14 cellular contexts compared by ENCODE assay signal in genomic region chr1:8443558-8444194, GRCh38.
DNase-seq lines count a peak whose midpoint lies in the region; ATAC-seq, FAIRE-seq and TF ChIP-seq lines count a peak whose summit lies in the region.
"Had no signal": no experiment of that assay in that cellular context is flagged by ENCODE, and none has a peak within 500 bp of the region (broad histone marks: within the 10 kb centered on the region; RNA-seq: fewer than 3 reads in every experiment).

No MANE protein-coding gene starts in this region.

- no peak for TF ChIP-seq POLR2A in gastrocnemius medialis (IDR thresholded peaks at IDR 0.05)

- no peak overlapping the region for H3K4me3 ChIP-seq in gastrocnemius medialis
- H3K4me3 ChIP-seq: heart left ventricle, right atrium auricular region had no signal

- H3K27me3 ChIP-seq in gastrocnemius medialis, result no peaks in the 10 kb centered on the region
- H3K27me3 ChIP-seq: heart left ventricle, right atrium auricular region had no signal

- intact Hi-C loops in gastrocnemius medialis (cut with DNase I; ENCODE audit: low total_unique reads), result loop anchor here (5.0 kb wide), 1 partner anchor 54 kb away; no protein-coding TSS in a partner anchor
- intact Hi-C loops in activated CD4-positive, alpha-beta T cell treated with anti-CD3 and anti-CD28 coated beads for 36 hours (cut with DNase I, micrococcal nuclease), result no loop called here

- H3K4me1 Mint-ChIP-seq in activated CD4-positive, alpha-beta T cell treated with anti-CD3 and anti-CD28 coated beads for 36 hours, result peaks cover 9% of the 10 kb centered on the region

- peak in 3 of 5 experiments; percentile 8 to 46 (median 23) for TF ChIP-seq CTCF in gastrocnemius medialis (IDR thresholded peaks at IDR 0.05 in 4 of 5, conservative IDR thresholded peaks at IDR 0.05 in 1 of 5)

- H3K9me3 ChIP-seq in gastrocnemius medialis, result no peaks in the 10 kb centered on the region
- H3K9me3 ChIP-seq: right atrium auricular region had no signal

- H3K4me3 Mint-ChIP-seq in activated CD4-positive, alpha-beta T cell treated with anti-CD3 and anti-CD28 coated beads for 36 hours, result no peak overlapping the region
- H3K4me3 Mint-ChIP-seq: T-cell had no signal

- ATAC-seq in gastrocnemius medialis (peak; percentile 34 to 45), HG03354 (IDR thresholded peaks at IDR 0.05; ENCODE audit: poor library complexity, severe bottlenecking, unreplicated experiment) (no peak)
- no peak for ATAC-seq in activated CD4-positive, alpha-beta T cell treated with anti-CD3 and anti-CD28 coated beads for 36 hours

- POLR2A ChIA-PET in activated CD4-positive, alpha-beta T cell treated with anti-CD3 and anti-CD28 coated beads for 36 hours (lab: Charles Lee), result no interaction called here

- no peak overlapping the region for H3K27ac ChIP-seq in gastrocnemius medialis
- H3K27ac ChIP-seq: 22Rv1, heart left ventricle, right atrium auricular region had no signal

- no peaks in the 10 kb centered on the region for H3K36me3 ChIP-seq in gastrocnemius medialis
- H3K36me3 ChIP-seq: right atrium auricular region had no signal

- FAIRE-seq in RCC 7860 (lab: Jason Lieb, UNC), result no peak

- no peak overlapping the region for H3K27ac Mint-ChIP-seq in activated CD4-positive, alpha-beta T cell treated with anti-CD3 and anti-CD28 coated beads for 36 hours
- H3K27ac Mint-ChIP-seq: T-cell had no signal

- DNase-seq in DMS 273 (lab: John Stamatoyannopoulos, UW; ENCODE audit: unreplicated experiment) (peak; percentile 16), DMS 273 treated with DMSO at 0.1 percent for 48 hours (lab: John Stamatoyannopoulos, UW) (no peak), OCI-M1 (lab: John Stamatoyannopoulos, UW) (peak; percentile 28), fibroblast of gingiva (ENCODE audit: low read depth) (peak; percentile 15), gastrocnemius medialis (no peak), RCC 7860 (ENCODE audit: low spot score) (no peak)
- DNase-seq in activated CD4-positive, alpha-beta T cell treated with anti-CD3 and anti-CD28 coated beads for 36 hours, result no peak
- DNase-seq: DMS153, heart left ventricle, NCI-H146, T-cell had no signal

- H3K4me1 ChIP-seq in gastrocnemius medialis, result peaks cover 11 to 15% of the 10 kb centered on the region in 2 donors

- no peaks in the 10 kb centered on the region for H3K9me3 Mint-ChIP-seq in activated CD4-positive, alpha-beta T cell treated with anti-CD3 and anti-CD28 coated beads for 36 hours (ENCODE audit: low read depth)

- in situ Hi-C loops in gastrocnemius medialis (cut with MboI; ENCODE audit: low sequenced_read_pairs in 4 of 4), result no loop called here

- H3K27me3 Mint-ChIP-seq in activated CD4-positive, alpha-beta T cell treated with anti-CD3 and anti-CD28 coated beads for 36 hours, result no peaks in the 10 kb centered on the region
- H3K27me3 Mint-ChIP-seq: T-cell had no signal

- CTCF ChIA-PET in activated CD4-positive, alpha-beta T cell treated with anti-CD3 and anti-CD28 coated beads for 36 hours (lab: Charles Lee), result no interaction called here

- peaks cover 11% of the 10 kb centered on the region for H3K36me3 Mint-ChIP-seq in activated CD4-positive, alpha-beta T cell treated with anti-CD3 and anti-CD28 coated beads for 36 hours (ENCODE audit: low read depth)

Comparison
In these comparisons a context has a peak if more than half of its experiments do, and no peak if none do; other contexts are left out.
1. DNase-seq: peak in DMS 273 (single experiment), OCI-M1 (single experiment) and fibroblast of gingiva (single experiment); none in DMS 273 treated with DMSO at 0.1 percent for 48 hours (single experiment), gastrocnemius medialis (0 of 2), activated CD4-positive, alpha-beta T cell treated with anti-CD3 and anti-CD28 coated beads for 36 hours (single experiment) and RCC 7860 (single experiment).
2. ATAC-seq: peak in gastrocnemius medialis (2 of 2); none in activated CD4-positive, alpha-beta T cell treated with anti-CD3 and anti-CD28 coated beads for 36 hours (single experiment) and HG03354 (single experiment).